ENCODE assay signal across 18 cellular contexts in genomic region chr12:55227643-55228042, GRCh38. TPM values are rescaled to one million over a fixed set of nuclear protein-coding genes. Genes with fewer than 3 reads are reported as not detected.
DNase-seq lines count a peak whose midpoint lies in the region; ATAC-seq and TF ChIP-seq lines count a peak whose summit lies in the region.
"Had no signal": no experiment of that assay in that cellular context is flagged by ENCODE, and none has a peak within 500 bp of the region (broad histone marks: within the 10 kb centered on the region; RNA-seq: fewer than 3 reads in every experiment).

No MANE protein-coding gene starts in this region.

- H3K27ac ChIP-seq in SK-N-MC: no peak overlapping the region
- H3K27ac ChIP-seq: GM23248 had no signal

- TF ChIP-seq CTCF in epithelial cell of esophagus (IDR thresholded peaks at IDR 0.05; ENCODE audit: insufficient read depth, low read depth, low read length, missing control alignments) (no peak), MCF 10A (IDR thresholded peaks at IDR 0.05; ENCODE audit: unreplicated experiment) (no peak)

- no peaks in the 10 kb centered on the region for H3K36me3 Mint-ChIP-seq in MCF 10A (ENCODE audit: insufficient read depth, unreplicated experiment)
- H3K36me3 Mint-ChIP-seq: CD4-positive, CD25-positive, alpha-beta regulatory T cell; CD8-positive, alpha-beta T cell had no signal

- DNase-seq in HS-5 (ENCODE audit: low read depth): peak; percentile 33
- DNase-seq in SK-N-MC (ENCODE audit: low read depth, low spot score): peak; percentile 6
- DNase-seq in epithelial cell of esophagus (ENCODE audit: low read depth): peak; percentile 12
- DNase-seq in MCF 10A (ENCODE audit: unreplicated experiment): no peak
- DNase-seq in SHP77 treated with DMSO at 0.1 percent for 48 hours (lab: John Stamatoyannopoulos, UW): no peak
- DNase-seq: C1 segment of cervical spinal cord; Caco-2; CD4-positive, CD25-positive, alpha-beta regulatory T cell; CD8-positive, alpha-beta T cell; DMS153; DND-41; GM23248; H7 had no signal

- no peaks in the 10 kb centered on the region for H3K9me3 ChIP-seq in SK-N-MC (ENCODE audit: low read depth, low read length)
- H3K9me3 ChIP-seq: Caco-2 had no signal

- ATAC-seq in GM18861 (IDR thresholded peaks at IDR 0.05; ENCODE audit: unreplicated experiment): no peak
- ATAC-seq: CD8-positive, alpha-beta T cell; HCT116 had no signal

- no peak overlapping the region for H3K4me3 Mint-ChIP-seq in MCF 10A (ENCODE audit: unreplicated experiment)
- H3K4me3 Mint-ChIP-seq: CD4-positive, CD25-positive, alpha-beta regulatory T cell; CD8-positive, alpha-beta T cell had no signal

- H3K9ac ChIP-seq in SK-N-MC (ENCODE audit: insufficient read length): no peak overlapping the region
- H3K9ac ChIP-seq: GM23248 had no signal

- H3K9me3 Mint-ChIP-seq in MCF 10A (ENCODE audit: unreplicated experiment): no peaks in the 10 kb centered on the region
- H3K9me3 Mint-ChIP-seq: CD8-positive, alpha-beta T cell had no signal

- POLR2A ChIA-PET in MCF 10A (lab: Yijun Ruan, JAX): interaction anchor here (0.8 kb wide), 1 partner anchor 782 kb away, joined by 3 read pairs; no protein-coding TSS in a partner anchor

- no peaks in the 10 kb centered on the region for H3K36me3 ChIP-seq in SK-N-MC (ENCODE audit: insufficient read depth, low read length)

- no TSS peak for BruUV-seq in MCF 10A (replicated peaks; lab: Mats Ljungman, UMichigan)

- H3K4me3 ChIP-seq in SK-N-MC: no peak overlapping the region
- no peak overlapping the region for H3K4me3 ChIP-seq in epithelial cell of esophagus (ENCODE audit: low read length)
- H3K4me3 ChIP-seq: GM23248 had no signal

- CTCF ChIA-PET in MCF 10A (lab: Yijun Ruan, JAX): interaction anchor here (0.7 kb wide), 1 partner anchor 512 kb away, joined by 3 read pairs; no protein-coding TSS in a partner anchor

- H3K27ac Mint-ChIP-seq in MCF 10A (ENCODE audit: low read depth, unreplicated experiment): no peak overlapping the region
- H3K27ac Mint-ChIP-seq: CD4-positive, CD25-positive, alpha-beta regulatory T cell; CD8-positive, alpha-beta T cell had no signal

- H3K4me1 Mint-ChIP-seq in MCF 10A (ENCODE audit: insufficient read depth, unreplicated experiment): no peaks in the 10 kb centered on the region
- H3K4me1 Mint-ChIP-seq: CD4-positive, CD25-positive, alpha-beta regulatory T cell had no signal

- peaks cover 71% of the 10 kb centered on the region for H3K27me3 Mint-ChIP-seq in MCF 10A (ENCODE audit: insufficient read depth, unreplicated experiment)

- intact Hi-C loops in MCF 10A (cut with micrococcal nuclease): no loop called here

RNA-seq across cellular contexts. Expression of gene OR10A7, which starts 6.8 kb away (rescaled TPM):
- not detected in 2 replicates for total RNA-seq in MCF 10A (2022)
- total RNA-seq: A172; A673; Caco-2; CD4-positive, CD25-positive, alpha-beta regulatory T cell; CD8-positive, alpha-beta T cell; GM23248; H1; H7 had no signal

RNA-seq across cellular contexts. Expression of gene OR6C74, which starts 16.8 kb away (rescaled TPM):
- not detected in 2 replicates for total RNA-seq in MCF 10A (2022)
- total RNA-seq: A172; A673; Caco-2; CD4-positive, CD25-positive, alpha-beta regulatory T cell; CD8-positive, alpha-beta T cell; GM23248; H1; H7 had no signal

Comparison
In these comparisons a context has a peak if more than half of its experiments do, and no peak if none do; other contexts are left out.
1. DNase-seq: peak in HS-5 (single experiment), SK-N-MC (single experiment) and epithelial cell of esophagus (single experiment); none in MCF 10A (single experiment) and SHP77 treated with DMSO at 0.1 percent for 48 hours (single experiment).